1 cellular context compared by ENCODE assay signal in genomic region chr16:88476203-88476602, GRCh38.
A peak's percentile ranks its signal among the peaks of the same experiment; 100 is the strongest.
TF ChIP-seq lines count a peak whose summit lies in the region.

No MANE protein-coding gene starts in this region.

TF ChIP-seq in K562, 482 proteins besides CTCF, POLR2A, EP300 and RAD21:
- peak; percentile 85 for TF ChIP-seq ZKSCAN1 (IDR thresholded peaks at IDR 0.05; ENCODE audit: low read depth, low read length)
- TF ChIP-seq MAZ (CRISPR knock-in tag; conservative IDR thresholded peaks at IDR 0.05 in 1 of 2, IDR thresholded peaks at IDR 0.05 in 1 of 2): no peak
- TF ChIP-seq PCBP1 (IDR thresholded peaks at IDR 0.05; ENCODE audit: low read depth, low read length, poor library complexity, severe bottlenecking): peak; percentile 72
